28 cellular contexts compared by ENCODE assay signal in the genomic region with DNA sequence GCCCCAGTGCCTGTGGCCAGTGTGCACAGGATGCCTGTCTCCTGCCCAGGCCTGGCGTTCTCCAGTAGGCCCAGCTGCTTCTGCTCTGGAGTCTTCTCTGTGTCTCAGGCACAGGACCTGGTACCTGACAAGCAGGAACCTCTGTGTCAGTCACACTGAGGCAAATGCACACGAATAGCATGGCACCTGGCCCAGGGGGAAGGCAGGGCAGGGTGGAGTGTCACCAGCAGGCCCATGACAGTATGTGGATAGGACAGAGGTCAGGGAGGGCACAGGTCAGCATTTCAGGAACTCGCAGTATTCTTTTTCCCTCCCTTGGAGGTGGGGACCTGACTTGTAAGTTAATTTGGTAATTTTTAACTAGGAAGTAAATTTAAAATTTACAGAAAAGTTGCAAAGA. TPM values are rescaled to one million over a fixed set of nuclear protein-coding genes. Genes with fewer than 3 reads are reported as not detected.
"Had no signal": no experiment of that assay in that cellular context is flagged by ENCODE, and none has a peak within 500 bp of the region (broad histone marks: within the 10 kb centered on the region; RNA-seq: fewer than 3 reads in every experiment).

No MANE protein-coding gene starts in this region.

- H3K27me3 ChIP-seq: ascending aorta, cardiac muscle cell, esophagus muscularis mucosa, foreskin keratinocyte, heart left ventricle, left lung, tibial nerve had no signal

- H3K4me3 ChIP-seq: ascending aorta, cardiac muscle cell, esophagus muscularis mucosa, heart left ventricle, left lung, psoas muscle, tibial nerve had no signal

- H3K9me3 Mint-ChIP-seq: activated CD4-positive, alpha-beta memory T cell treated with anti-CD3 and anti-CD28 coated beads, Interleukin-2, amount 10 ng/mL, durations not matched to agents 7 days and 5 days; activated CD4-positive, alpha-beta T cell treated with anti-CD3 and anti-CD28 coated beads, Interleukin-2, amount 10 ng/mL, durations not matched to agents 7 days and 5 days; activated naive CD4-positive, alpha-beta T cell treated with anti-CD3 and anti-CD28 coated beads, Interleukin-2, amount 10 ng/mL, durations not matched to agents 7 days and 5 days; activated naive CD8-positive, alpha-beta T cell treated with anti-CD3 and anti-CD28 coated beads, Interleukin-2, amount 10 ng/mL, durations not matched to agents 7 days and 5 days; activated T-cell treated with anti-CD3 and anti-CD28 coated beads, Interleukin-2, amount 50 U/mL, for 72 hours; dendritic cell treated with granulocyte-macrophage colony-stimulating factor and Interleukin-4, amounts not matched to agents 40 ng/mL and 50 ng/mL, for 4 days; endodermal cell; immature natural killer cell; naive B cell; T-helper 1 cell treated with Interleukin-12 subunit alpha and Interleukin-12 subunit beta and Interleukin-4 antibody, amounts not matched to agents 30 μg/mL and 1 μg/mL, for 36 hours had no signal

- H3K27ac ChIP-seq: ascending aorta, cardiac muscle cell, esophagus muscularis mucosa, foreskin keratinocyte, heart left ventricle, left lung, parathyroid adenoma, tibial nerve, WERI-Rb-1 had no signal

- H3K9me3 ChIP-seq: ascending aorta, esophagus muscularis mucosa, heart left ventricle, left lung, psoas muscle, tibial nerve had no signal

- H3K4me1 ChIP-seq: foreskin keratinocyte had no signal

- H3K27ac Mint-ChIP-seq: activated CD4-positive, alpha-beta memory T cell treated with anti-CD3 and anti-CD28 coated beads, Interleukin-2, amount 10 ng/mL, durations not matched to agents 7 days and 5 days; activated naive CD4-positive, alpha-beta T cell treated with anti-CD3 and anti-CD28 coated beads, Interleukin-2, amount 10 ng/mL, durations not matched to agents 7 days and 5 days; activated naive CD8-positive, alpha-beta T cell treated with anti-CD3 and anti-CD28 coated beads, Interleukin-2, amount 10 ng/mL, durations not matched to agents 7 days and 5 days; activated T-cell treated with anti-CD3 and anti-CD28 coated beads, Interleukin-2, amount 50 U/mL, for 72 hours; dendritic cell treated with granulocyte-macrophage colony-stimulating factor and Interleukin-4, amounts not matched to agents 40 ng/mL and 50 ng/mL, for 4 days; endodermal cell; immature natural killer cell; T-helper 1 cell treated with Interleukin-12 subunit alpha and Interleukin-12 subunit beta and Interleukin-4 antibody, amounts not matched to agents 30 μg/mL and 1 μg/mL, for 36 hours had no signal

- H2AFZ ChIP-seq: parathyroid adenoma had no signal

- H3K27me3 Mint-ChIP-seq: activated CD4-positive, alpha-beta memory T cell treated with anti-CD3 and anti-CD28 coated beads, Interleukin-2, amount 10 ng/mL, durations not matched to agents 7 days and 5 days; activated CD4-positive, alpha-beta T cell treated with anti-CD3 and anti-CD28 coated beads, Interleukin-2, amount 10 ng/mL, durations not matched to agents 7 days and 5 days; activated naive CD4-positive, alpha-beta T cell treated with anti-CD3 and anti-CD28 coated beads, Interleukin-2, amount 10 ng/mL, durations not matched to agents 7 days and 5 days; activated naive CD8-positive, alpha-beta T cell treated with anti-CD3 and anti-CD28 coated beads, Interleukin-2, amount 10 ng/mL, durations not matched to agents 7 days and 5 days; dendritic cell treated with granulocyte-macrophage colony-stimulating factor and Interleukin-4, amounts not matched to agents 40 ng/mL and 50 ng/mL, for 4 days; naive B cell had no signal

- DNase-seq: activated CD4-positive, alpha-beta memory T cell treated with anti-CD3 and anti-CD28 coated beads, Interleukin-2, amount 10 ng/mL, durations not matched to agents 7 days and 5 days; activated CD4-positive, alpha-beta T cell treated with anti-CD3 and anti-CD28 coated beads, Interleukin-2, amount 10 ng/mL, durations not matched to agents 7 days and 5 days; activated effector memory CD4-positive, alpha-beta T cell treated with anti-CD3 and anti-CD28 coated beads, Interleukin-2, amount 50 U/mL, for 16 hours; activated naive CD4-positive, alpha-beta T cell treated with anti-CD3 and anti-CD28 coated beads, Interleukin-2, amount 10 ng/mL, durations not matched to agents 7 days and 5 days; activated naive CD8-positive, alpha-beta T cell treated with anti-CD3 and anti-CD28 coated beads, Interleukin-2, amount 10 ng/mL, durations not matched to agents 7 days and 5 days; activated T-cell treated with anti-CD3 and anti-CD28 coated beads, Interleukin-2, amount 50 U/mL, for 72 hours; endodermal cell; foreskin keratinocyte; heart left ventricle; hypothalamus; immature natural killer cell; left lung; naive B cell; nucleus accumbens; psoas muscle; stimulated activated naive CD4-positive, alpha-beta T cell treated with Interleukin-2 at 50 U/mL for 16 hours; SW 1271; T1000; WERI-Rb-1 had no signal

- ATAC-seq: activated CD4-positive, CD25-positive, alpha-beta regulatory T cell treated with anti-CD3 and anti-CD28 coated beads, Interleukin-2, amount 50 U/mL, for 24 hours; activated T-cell treated with anti-CD3 and anti-CD28 coated beads, Interleukin-2, amount 50 U/mL, for 72 hours; foreskin keratinocyte; heart left ventricle; left lung; psoas muscle had no signal

- H3K9ac ChIP-seq: parathyroid adenoma had no signal

- H3K4me3 Mint-ChIP-seq: activated CD4-positive, alpha-beta memory T cell treated with anti-CD3 and anti-CD28 coated beads, Interleukin-2, amount 10 ng/mL, durations not matched to agents 7 days and 5 days; activated CD4-positive, alpha-beta T cell treated with anti-CD3 and anti-CD28 coated beads, Interleukin-2, amount 10 ng/mL, durations not matched to agents 7 days and 5 days; activated naive CD4-positive, alpha-beta T cell treated with anti-CD3 and anti-CD28 coated beads, Interleukin-2, amount 10 ng/mL, durations not matched to agents 7 days and 5 days; activated naive CD8-positive, alpha-beta T cell treated with anti-CD3 and anti-CD28 coated beads, Interleukin-2, amount 10 ng/mL, durations not matched to agents 7 days and 5 days; activated T-cell treated with anti-CD3 and anti-CD28 coated beads, Interleukin-2, amount 50 U/mL, for 72 hours; brain; dendritic cell treated with granulocyte-macrophage colony-stimulating factor and Interleukin-4, amounts not matched to agents 40 ng/mL and 50 ng/mL, for 4 days; endodermal cell; immature natural killer cell; T-helper 1 cell treated with Interleukin-12 subunit alpha and Interleukin-12 subunit beta and Interleukin-4 antibody, amounts not matched to agents 30 μg/mL and 1 μg/mL, for 36 hours had no signal

RNA-seq across cellular contexts. Expression of gene TUBB2B, which starts 36.9 kb away (rescaled TPM):
- total RNA-seq: activated CD4-positive, alpha-beta memory T cell treated with anti-CD3 and anti-CD28 coated beads, Interleukin-2, amount 10 ng/mL, durations not matched to agents 7 days and 5 days; activated CD4-positive, alpha-beta T cell treated with anti-CD3 and anti-CD28 coated beads, Interleukin-2, amount 10 ng/mL, durations not matched to agents 7 days and 5 days; activated naive CD8-positive, alpha-beta T cell treated with anti-CD3 and anti-CD28 coated beads, Interleukin-2, amount 10 ng/mL, durations not matched to agents 7 days and 5 days; ascending aorta had no signal
